Comparison of ENCODE assay signal across 8 cellular contexts in the genomic region with DNA sequence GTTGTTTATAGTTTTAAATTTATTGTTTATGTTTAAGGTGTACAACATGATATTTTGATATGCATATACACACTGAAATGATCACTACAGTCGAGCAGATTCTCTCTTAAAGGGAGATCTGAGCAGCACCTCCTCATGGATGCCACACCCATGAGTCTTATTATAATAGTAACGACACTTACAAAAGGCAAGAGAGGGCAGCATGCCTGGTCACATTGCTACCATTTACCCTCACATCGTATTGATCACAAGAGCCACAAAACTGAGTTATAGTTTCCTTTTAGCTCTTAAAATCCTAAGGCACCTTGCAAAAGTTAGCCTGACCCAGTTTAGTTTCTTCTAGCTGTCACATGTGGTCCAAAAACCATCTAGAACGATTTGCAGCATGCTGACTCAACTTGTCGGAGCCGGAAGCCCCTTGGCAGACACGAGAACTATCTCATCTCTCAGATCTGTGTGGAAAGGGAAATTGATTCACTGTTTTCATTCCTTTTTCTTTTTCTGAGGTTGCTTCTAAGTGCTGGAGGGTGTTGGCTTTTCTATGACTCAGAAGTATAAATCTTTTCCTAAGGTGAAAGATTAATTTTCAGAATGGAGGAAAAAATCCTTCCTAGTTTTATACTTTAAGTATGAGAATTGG.
A peak's percentile ranks its signal among the peaks of the same experiment; 100 is the strongest.
DNase-seq lines count a peak whose midpoint lies in the region; ATAC-seq and TF ChIP-seq lines count a peak whose summit lies in the region.

No MANE protein-coding gene starts in this region.

- no peaks in the 10 kb centered on the region for H3K36me3 Mint-ChIP-seq in naive thymus-derived CD8-positive, alpha-beta T cell

- H3K27me3 ChIP-seq in colonic mucosa = no peaks in the 10 kb centered on the region
- H3K27me3 ChIP-seq in subcutaneous abdominal adipose tissue (ENCODE audit: control insufficient read depth in 5 of 5, insufficient read depth in 4 of 5, low read length in 5 of 5) = no peaks in the 10 kb centered on the region

- peak overlapping the region in 9 of 10 donors; percentile 57 to 76 (median 68) for H3K4me3 Mint-ChIP-seq in naive thymus-derived CD8-positive, alpha-beta T cell

- H3K4me1 ChIP-seq in colonic mucosa = peaks cover 9% of the 10 kb centered on the region
- peaks cover 5 to 43% (median 37%) of the 10 kb centered on the region in 5 donors for H3K4me1 ChIP-seq in subcutaneous abdominal adipose tissue (ENCODE audit: control insufficient read depth in 5 of 5, insufficient read depth in 5 of 5, low read length in 5 of 5)

- intact Hi-C loops in colonic mucosa (cut with DNase I) = loop anchor here (5.0 kb wide), 1 partner anchor 86 kb away; the partner anchor contains the start of gene CDC42EP3

- POLR2A ChIA-PET in naive thymus-derived CD8-positive, alpha-beta T cell (lab: Charles Lee) = interaction anchor here (1.1 to 4.3 kb wide), 6 partner anchors 14 to 84 kb away, joined by 3 to 24 read pairs (median 3); no protein-coding TSS in a partner anchor

- H3K9ac ChIP-seq in colonic mucosa (ENCODE audit: low read depth in 2 of 2, low read length in 2 of 2) (peak overlapping the region in 1 of 2 donors; percentile 22), subcutaneous abdominal adipose tissue (ENCODE audit: low read length in 5 of 5) (peak overlapping the region in 1 of 5 donors; percentile 13)

- peak; percentile 55 for ATAC-seq in HG03280 (IDR thresholded peaks at IDR 0.05; ENCODE audit: unreplicated experiment)
- peak; percentile 94 to 95 for ATAC-seq in naive thymus-derived CD8-positive, alpha-beta T cell

- DNase-seq in Daoy (ENCODE audit: low read depth) = peak; percentile 96
- peak; percentile 49 for DNase-seq in activated CD4-positive, CD25-positive, alpha-beta regulatory T cell treated with anti-CD3 and anti-CD28 coated beads, Interleukin-2, amount 50 U/mL, for 72 hours
- peak; percentile 44 for DNase-seq in colonic mucosa
- peak; percentile 26 to 80 (median 56) for DNase-seq in naive thymus-derived CD8-positive, alpha-beta T cell
- DNase-seq in NCI-H2107 (lab: John Stamatoyannopoulos, UW) = no peak
- DNase-seq in NCI-H1436 treated with DMSO at 0.1 percent for 48 hours (lab: John Stamatoyannopoulos, UW) = no peak

- H3K36me3 ChIP-seq in colonic mucosa = no peaks in the 10 kb centered on the region
- H3K36me3 ChIP-seq in subcutaneous abdominal adipose tissue (ENCODE audit: control insufficient read depth in 5 of 5, insufficient read depth in 5 of 5, low read length in 5 of 5) = no peaks in the 10 kb centered on the region

- no peak for TF ChIP-seq CTCF in colonic mucosa (IDR thresholded peaks at IDR 0.05)

- H3K27ac ChIP-seq in colonic mucosa = peak overlapping the region; percentile 79
- peak overlapping the region; percentile 14 for H3K27ac ChIP-seq in subcutaneous abdominal adipose tissue (ENCODE audit: low read depth, low read length)

- H3K9me3 ChIP-seq in colonic mucosa = no peaks in the 10 kb centered on the region
- no peaks in the 10 kb centered on the region for H3K9me3 ChIP-seq in subcutaneous abdominal adipose tissue (ENCODE audit: control insufficient read depth in 5 of 5, low read length in 5 of 5)

- H3K9me3 Mint-ChIP-seq in naive thymus-derived CD8-positive, alpha-beta T cell = no peaks in the 10 kb centered on the region

- H3K27me3 Mint-ChIP-seq in naive thymus-derived CD8-positive, alpha-beta T cell = no peaks in the 10 kb centered on the region

- peak overlapping the region; percentile 23 to 94 (median 82) for H3K27ac Mint-ChIP-seq in naive thymus-derived CD8-positive, alpha-beta T cell

- H3K4me1 Mint-ChIP-seq in naive thymus-derived CD8-positive, alpha-beta T cell = peaks cover 40 to 91% (median 74%) of the 10 kb centered on the region in 4 donors

- H3K4me3 ChIP-seq in colonic mucosa (no peak overlapping the region), subcutaneous abdominal adipose tissue (ENCODE audit: low read depth in 1 of 5, low read length in 5 of 5) (no peak overlapping the region)

Comparison
In these comparisons a context has a peak if more than half of its experiments do, and no peak if none do; other contexts are left out.
1. DNase-seq: peak in Daoy (single experiment), activated CD4-positive, CD25-positive, alpha-beta regulatory T cell treated with anti-CD3 and anti-CD28 coated beads, Interleukin-2, amount 50 U/mL, for 72 hours (single experiment), colonic mucosa (single experiment) and naive thymus-derived CD8-positive, alpha-beta T cell (10 of 10); none in NCI-H2107 (single experiment) and NCI-H1436 treated with DMSO at 0.1 percent for 48 hours (single experiment).